25 cellular contexts compared by ENCODE assay signal in genomic region chr7:119842786-119843185, GRCh38.
"Had no signal": no experiment of that assay in that cellular context is flagged by ENCODE, and none has a peak within 500 bp of the region (broad histone marks: within the 10 kb centered on the region; RNA-seq: fewer than 3 reads in every experiment).

No MANE protein-coding gene starts in this region.

- H3K27ac Mint-ChIP-seq: activated CD8-positive, alpha-beta T cell treated with anti-CD3 and anti-CD28 coated beads, Interleukin-2, amount 10 ng/mL, durations not matched to agents 7 days and 5 days; activated naive CD8-positive, alpha-beta T cell treated with anti-CD3 and anti-CD28 coated beads, Interleukin-2, amount 10 ng/mL, durations not matched to agents 7 days and 5 days; T-helper 1 cell treated with Interleukin-12 subunit alpha and Interleukin-12 subunit beta and Interleukin-4 antibody, amounts not matched to agents 30 μg/mL and 1 μg/mL, for 36 hours had no signal

- H3K4me1 ChIP-seq: adrenal gland, breast epithelium, Peyer's patch, SJSA1 had no signal

- H3K36me3 ChIP-seq: adrenal gland, breast epithelium, Peyer's patch, SJSA1 had no signal

- H3K27me3 Mint-ChIP-seq: activated naive CD8-positive, alpha-beta T cell treated with anti-CD3 and anti-CD28 coated beads, Interleukin-2, amount 10 ng/mL, durations not matched to agents 7 days and 5 days had no signal

- H3K9me3 ChIP-seq: adrenal gland had no signal

- DNase-seq: activated CD4-positive, alpha-beta T cell treated with anti-CD3 and anti-CD28 coated beads for 48 hours; activated CD4-positive, alpha-beta T cell treated with anti-CD3 and anti-CD28 coated beads, Interleukin-2, amount 50 U/mL, for 4 hours; activated CD4-positive, CD25-positive, alpha-beta regulatory T cell treated with anti-CD3 and anti-CD28 coated beads, Interleukin-2, amount 50 U/mL, for 72 hours; activated CD8-positive, alpha-beta memory T cell treated with anti-CD3 and anti-CD28 coated beads, Interleukin-2, amount 50 U/mL, for 48 hours; activated CD8-positive, alpha-beta T cell treated with anti-CD3 and anti-CD28 coated beads, Interleukin-2, amount 10 ng/mL, durations not matched to agents 7 days and 5 days; activated naive CD4-positive, alpha-beta T cell treated with anti-CD3 and anti-CD28 coated beads, Interleukin-2, amount 50 U/mL, for 16 hours; activated naive CD8-positive, alpha-beta T cell treated with anti-CD3 and anti-CD28 coated beads, Interleukin-2, amount 10 ng/mL, durations not matched to agents 7 days and 5 days; activated T-cell treated with anti-CD3 and anti-CD28 coated beads, Interleukin-2, amount 50 U/mL, for 1 hour; adrenal gland; anterior cingulate cortex; caudate nucleus; NCI-H1092; NCI-H1417; NCI-H1930; NCI-H2171; NCI-H2227 treated with DMSO at 0.1 percent for 48 hours; NCI-H446 treated with DMSO at 0.1 percent for 48 hours; NCI-H526; NCI-H774; Peyer's patch; SHP77 had no signal

- H3K4me1 Mint-ChIP-seq: activated naive CD8-positive, alpha-beta T cell treated with anti-CD3 and anti-CD28 coated beads, Interleukin-2, amount 10 ng/mL, durations not matched to agents 7 days and 5 days had no signal

- H3K27me3 ChIP-seq: adrenal gland, breast epithelium, Peyer's patch, SJSA1 had no signal

- ATAC-seq: activated CD8-positive, alpha-beta T cell treated with anti-CD3 and anti-CD28 coated beads, Interleukin-2, amount 10 ng/mL, durations not matched to agents 7 days and 5 days; SK-N-SH treated with all-trans-retinoic acid at 6 μM for 48 hours had no signal

- H3K4me3 Mint-ChIP-seq: activated CD8-positive, alpha-beta T cell treated with anti-CD3 and anti-CD28 coated beads, Interleukin-2, amount 10 ng/mL, durations not matched to agents 7 days and 5 days; activated naive CD8-positive, alpha-beta T cell treated with anti-CD3 and anti-CD28 coated beads, Interleukin-2, amount 10 ng/mL, durations not matched to agents 7 days and 5 days; T-helper 1 cell treated with Interleukin-12 subunit alpha and Interleukin-12 subunit beta and Interleukin-4 antibody, amounts not matched to agents 30 μg/mL and 1 μg/mL, for 36 hours had no signal

- H3K27ac ChIP-seq: adrenal gland, breast epithelium, Peyer's patch, SJSA1 had no signal

- H3K36me3 Mint-ChIP-seq: activated naive CD8-positive, alpha-beta T cell treated with anti-CD3 and anti-CD28 coated beads, Interleukin-2, amount 10 ng/mL, durations not matched to agents 7 days and 5 days had no signal

- H3K4me3 ChIP-seq: adrenal gland, breast epithelium, Peyer's patch, SJSA1 had no signal
